Comparison of ENCODE assay signal across 26 cellular contexts in the genomic region with DNA sequence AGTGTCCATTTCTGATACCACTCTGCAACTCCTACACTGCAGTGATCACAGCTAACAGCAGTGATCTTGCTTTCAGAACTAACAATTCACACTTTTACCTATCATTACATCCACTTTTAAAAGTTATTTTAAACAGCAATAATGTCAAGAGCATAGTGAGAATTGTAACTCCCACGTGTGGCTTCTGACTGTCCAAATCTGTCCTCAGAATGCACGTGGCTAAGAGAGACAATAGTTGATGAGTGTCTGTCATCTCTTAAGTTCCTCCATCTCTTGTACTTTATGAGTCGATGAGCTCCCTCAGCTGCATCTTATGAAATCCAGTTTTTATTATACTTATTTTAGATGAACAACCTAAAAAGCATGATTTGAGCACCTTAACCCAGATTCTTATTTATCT. TPM values are rescaled to one million over a fixed set of nuclear protein-coding genes. Genes with fewer than 3 reads are reported as not detected.
DNase-seq lines count a peak whose midpoint lies in the region; ATAC-seq and TF ChIP-seq lines count a peak whose summit lies in the region.
"Had no signal": no experiment of that assay in that cellular context is flagged by ENCODE, and none has a peak within 500 bp of the region (broad histone marks: within the 10 kb centered on the region; RNA-seq: fewer than 3 reads in every experiment).

No MANE protein-coding gene starts in this region.

- intact Hi-C loops in MCF 10A (cut with micrococcal nuclease) = no loop called here

- POLR2A ChIA-PET in MCF 10A (lab: Yijun Ruan, JAX) = no interaction called here

- H3K36me3 Mint-ChIP-seq in MCF 10A (ENCODE audit: insufficient read depth, unreplicated experiment) = no peaks in the 10 kb centered on the region
- H3K36me3 Mint-ChIP-seq: type B pancreatic cell had no signal

- no peaks in the 10 kb centered on the region for H3K27me3 Mint-ChIP-seq in MCF 10A (ENCODE audit: insufficient read depth, unreplicated experiment)
- H3K27me3 Mint-ChIP-seq: B cell; stimulated activated naive CD8-positive, alpha-beta T cell treated with anti-CD3 and anti-CD28 coated beads, Interleukin-15, amount 100 ng/mL, for 72 hours; type B pancreatic cell had no signal

- DNase-seq in MCF 10A (ENCODE audit: unreplicated experiment) (no peak), HT-29 (ENCODE audit: low spot score) (no peak), NCI-H2171 (lab: John Stamatoyannopoulos, UW) (no peak), hypothalamus (lab: John Stamatoyannopoulos, UW) (no peak)
- DNase-seq: activated CD4-positive, CD25-positive, alpha-beta regulatory T cell treated with anti-CD3 and anti-CD28 coated beads, Interleukin-2, amount 50 U/mL, for 72 hours; brain microvascular endothelial cell; Caco-2; H9; KG1; left lung; NCI-H2029 treated with DMSO at 0.1 percent for 48 hours; psoas muscle; small intestine; stimulated activated CD4-positive, alpha-beta T cell treated with anti-CD3 and anti-CD28 coated beads, Interleukin-4, amount 100 ng/mL, for 1 hour; stimulated activated naive CD8-positive, alpha-beta T cell treated with anti-CD3 and anti-CD28 coated beads, Interleukin-15, amount 100 ng/mL, for 72 hours had no signal

- no peaks in the 10 kb centered on the region for H3K9me3 Mint-ChIP-seq in MCF 10A (ENCODE audit: unreplicated experiment)
- H3K9me3 Mint-ChIP-seq: H9; stimulated activated naive CD8-positive, alpha-beta T cell treated with anti-CD3 and anti-CD28 coated beads, Interleukin-15, amount 100 ng/mL, for 72 hours; type B pancreatic cell had no signal

- BruUV-seq in MCF 10A (replicated peaks; lab: Mats Ljungman, UMichigan) = no TSS peak

- no peak overlapping the region for H3K4me3 Mint-ChIP-seq in MCF 10A (ENCODE audit: unreplicated experiment)
- H3K4me3 Mint-ChIP-seq: activated T-helper 17 cell treated with anti-CD3 and anti-CD28 coated beads, Interleukin-2, amount 50 U/mL, for 72 hours; B cell; H9; stimulated activated naive CD8-positive, alpha-beta T cell treated with anti-CD3 and anti-CD28 coated beads, Interleukin-15, amount 100 ng/mL, for 72 hours; type B pancreatic cell had no signal

- ATAC-seq in GM18498 (IDR thresholded peaks at IDR 0.05; ENCODE audit: unreplicated experiment) = peak; percentile 64
- ATAC-seq in GM19372 (IDR thresholded peaks at IDR 0.05; ENCODE audit: low read depth, unreplicated experiment) = peak; percentile 68
- ATAC-seq in HG02623 (IDR thresholded peaks at IDR 0.05; ENCODE audit: unreplicated experiment) = peak; percentile 81
- ATAC-seq in HG03280 (IDR thresholded peaks at IDR 0.05; ENCODE audit: unreplicated experiment) = peak; percentile 86
- ATAC-seq: activated T-helper 17 cell treated with anti-CD3 and anti-CD28 coated beads, Interleukin-2, amount 50 U/mL, for 72 hours; left lung; psoas muscle; stimulated activated naive CD8-positive, alpha-beta T cell treated with anti-CD3 and anti-CD28 coated beads, Interleukin-15, amount 100 ng/mL, for 72 hours had no signal

- no peak overlapping the region for H3K27ac Mint-ChIP-seq in MCF 10A (ENCODE audit: low read depth, unreplicated experiment)
- H3K27ac Mint-ChIP-seq: activated T-helper 17 cell treated with anti-CD3 and anti-CD28 coated beads, Interleukin-2, amount 50 U/mL, for 72 hours; B cell; H9; stimulated activated naive CD8-positive, alpha-beta T cell treated with anti-CD3 and anti-CD28 coated beads, Interleukin-15, amount 100 ng/mL, for 72 hours; type B pancreatic cell had no signal

- CTCF ChIA-PET in MCF 10A (lab: Yijun Ruan, JAX) = interaction anchor here (0.5 kb wide), 1 partner anchor 238 kb away, joined by 3 read pairs; no protein-coding TSS in a partner anchor

- TF ChIP-seq CTCF in MCF 10A (IDR thresholded peaks at IDR 0.05; ENCODE audit: unreplicated experiment) = no peak

- H3K4me1 Mint-ChIP-seq in MCF 10A (ENCODE audit: insufficient read depth, unreplicated experiment) = no peaks in the 10 kb centered on the region
- H3K4me1 Mint-ChIP-seq: activated T-helper 17 cell treated with anti-CD3 and anti-CD28 coated beads, Interleukin-2, amount 50 U/mL, for 72 hours; B cell; H9; stimulated activated naive CD8-positive, alpha-beta T cell treated with anti-CD3 and anti-CD28 coated beads, Interleukin-15, amount 100 ng/mL, for 72 hours had no signal

RNA-seq across cellular contexts. Expression of a gene that starts 16.5 kb away (rescaled TPM):
- total RNA-seq in MCF 10A (2022) = not detected in 2 replicates
- not detected in 2 replicates for total RNA-seq in HT-29 (2014; rRNA removed; shearing (Covaris generic))
- total RNA-seq: A172; activated T-helper 17 cell treated with anti-CD3 and anti-CD28 coated beads, Interleukin-2, amount 50 U/mL, for 72 hours; B cell; Caco-2; fibroblast of lung; H9; left lung; mononuclear cell; NCI-H460; psoas muscle had no signal

RNA-seq across cellular contexts. Expression of a gene that starts 17.3 kb away (rescaled TPM):
- total RNA-seq in MCF 10A (2022) = not detected in 2 replicates
- not detected in 2 replicates for total RNA-seq in HT-29 (2014; rRNA removed; shearing (Covaris generic))
- total RNA-seq: A172; activated T-helper 17 cell treated with anti-CD3 and anti-CD28 coated beads, Interleukin-2, amount 50 U/mL, for 72 hours; B cell; Caco-2; fibroblast of lung; H9; left lung; mononuclear cell; NCI-H460; psoas muscle had no signal
